ENCODE assay signal across 12 cellular contexts in genomic region chr11:9755561-9755960, GRCh38.
DNase-seq lines count a peak whose midpoint lies in the region; ATAC-seq and TF ChIP-seq lines count a peak whose summit lies in the region.
"Had no signal": no experiment of that assay in that cellular context is flagged by ENCODE, and none has a peak within 500 bp of the region (broad histone marks: within the 10 kb centered on the region; RNA-seq: fewer than 3 reads in every experiment).

No MANE protein-coding gene starts in this region.

- TF ChIP-seq POLR2A in vagina (IDR thresholded peaks at IDR 0.05) = no peak
- TF ChIP-seq POLR2A in upper lobe of left lung (IDR thresholded peaks at IDR 0.05) = no peak

- H3K27ac ChIP-seq in right cardiac atrium (ENCODE audit: low read length) = peak overlapping the region; percentile 3
- peak overlapping the region; percentile 80 for H3K27ac ChIP-seq in vagina
- peak overlapping the region in 1 of 4 donors; percentile 39 for H3K27ac ChIP-seq in upper lobe of left lung

- peak overlapping the region; percentile 53 for H3K9ac ChIP-seq in adipocyte (ENCODE audit: low read length)

- no peak for DNase-seq in right cardiac atrium
- no peak for DNase-seq in left ventricle myocardium superior
- no peak for DNase-seq in adipocyte (ENCODE audit: low read depth)
- peak; percentile 79 for DNase-seq in glomerular visceral epithelial cell (ENCODE audit: extremely low spot score)
- no peak for DNase-seq in vagina (ENCODE audit: extremely low spot score in 2 of 2)
- DNase-seq in upper lobe of left lung = no peak
- no peak for DNase-seq in GM10266 (ENCODE audit: extremely low spot score)
- DNase-seq: activated T-cell treated with anti-CD3 and anti-CD28 coated beads, Interleukin-2, amount 50 U/mL, for 24 hours; KG1; NCI-H748 treated with DMSO at 0.1 percent for 48 hours; transverse colon had no signal

- TF ChIP-seq CTCF in vagina (IDR thresholded peaks at IDR 0.05) (no peak), upper lobe of left lung (IDR thresholded peaks at IDR 0.05) (no peak), GM10266 (IDR thresholded peaks at IDR 0.05; ENCODE audit: control insufficient read depth, insufficient read depth, low read depth, missing control alignments) (no peak)

- ATAC-seq in right cardiac atrium (no peak), left ventricle myocardium superior (no peak), upper lobe of left lung (ENCODE audit: low FRiP score in 2 of 2) (no peak), GM19467 (IDR thresholded peaks at IDR 0.05; ENCODE audit: unreplicated experiment) (no peak)

- 47% methylated on average over 4 of the region's 4 CpGs for WGBS in right cardiac atrium
- WGBS in upper lobe of left lung, 2 donors = 37 to 48% methylated on average over 4 of the region's 4 CpGs

- H3K27me3 ChIP-seq in right cardiac atrium (ENCODE audit: control insufficient read depth, insufficient read depth) (no peaks in the 10 kb centered on the region), adipocyte (replicated peaks; ENCODE audit: control insufficient read depth, insufficient read depth, low read length) (no peaks in the 10 kb centered on the region), vagina (no peaks in the 10 kb centered on the region), upper lobe of left lung (no peaks in the 10 kb centered on the region)
- H3K27me3 ChIP-seq: transverse colon had no signal

- H3K4me1 ChIP-seq in right cardiac atrium (ENCODE audit: control insufficient read depth, insufficient read depth, low read length) (peaks cover 9% of the 10 kb centered on the region), adipocyte (ENCODE audit: control insufficient read depth, insufficient read depth, low read length) (peaks cover 59% of the 10 kb centered on the region), vagina (peaks cover 65% of the 10 kb centered on the region), upper lobe of left lung (peaks cover 10 to 41% (median 25%) of the 10 kb centered on the region in 4 donors)

- intact Hi-C loops in right cardiac atrium (cut with DNase I) (loop anchor here (5.0 kb wide), 2 partner anchors 217 to 552 kb away; partner anchors contain the start of gene ADM (in 4 of the 4)), left ventricle myocardium superior (cut with micrococcal nuclease) (loop anchor here (5.0 to 10.0 kb wide), 2 partner anchors 217 to 569 kb away; no protein-coding TSS in a partner anchor), vagina (cut with DNase I) (loop anchor here (5.0 to 10.0 kb wide), 3 partner anchors 141 to 552 kb away; partner anchors contain the start of gene ADM)

- H3K4me3 ChIP-seq in right cardiac atrium (ENCODE audit: low read length) = no peak overlapping the region
- H3K4me3 ChIP-seq in adipocyte (ENCODE audit: low read length) = no peak overlapping the region
- H3K4me3 ChIP-seq in vagina = no peak overlapping the region
- no peak overlapping the region for H3K4me3 ChIP-seq in upper lobe of left lung
- H3K4me3 ChIP-seq: transverse colon had no signal

- no peak for TF ChIP-seq EP300 in upper lobe of left lung (IDR thresholded peaks at IDR 0.05)

- H3K36me3 ChIP-seq in adipocyte (ENCODE audit: control insufficient read depth, insufficient read depth, low read length, severe bottlenecking) = peaks cover 16% of the 10 kb centered on the region
- H3K36me3 ChIP-seq in vagina = peaks cover 0 to 5% of the 10 kb centered on the region in 2 donors
- H3K36me3 ChIP-seq in upper lobe of left lung = peaks cover 0 to 17% (median 2%) of the 10 kb centered on the region in 4 donors

- H3K9me3 ChIP-seq in right cardiac atrium (ENCODE audit: control insufficient read depth, low read length) = no peaks in the 10 kb centered on the region
- H3K9me3 ChIP-seq in adipocyte (ENCODE audit: control insufficient read depth, low read length) = no peaks in the 10 kb centered on the region
- H3K9me3 ChIP-seq in vagina = no peaks in the 10 kb centered on the region
- H3K9me3 ChIP-seq in upper lobe of left lung = no peaks in the 10 kb centered on the region
- H3K9me3 ChIP-seq: transverse colon had no signal
